35 cellular contexts compared by ENCODE assay signal in the genomic region with DNA sequence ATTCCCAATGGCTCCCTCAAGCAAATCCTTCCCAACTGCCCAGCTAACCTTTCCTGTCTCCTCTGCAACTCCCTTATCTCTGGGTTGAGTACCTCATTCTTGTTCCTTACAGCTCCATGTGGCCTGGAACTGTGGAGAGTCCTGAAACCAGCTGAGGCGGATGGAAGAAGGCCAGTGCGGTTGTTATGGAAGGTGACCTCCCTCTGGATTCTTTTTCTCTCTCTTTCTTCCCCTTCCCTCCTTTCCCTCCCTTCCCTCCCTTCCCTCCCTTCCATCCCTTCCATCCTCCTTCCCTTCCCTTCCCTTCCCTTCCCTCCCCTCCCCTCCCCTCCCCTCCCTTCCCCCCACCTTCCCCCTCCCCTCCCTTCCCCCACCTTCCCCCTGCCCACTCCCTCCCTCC. TPM values are rescaled to one million over a fixed set of nuclear protein-coding genes. Genes with fewer than 3 reads are reported as not detected.
"Had no signal": no experiment of that assay in that cellular context is flagged by ENCODE, and none has a peak within 500 bp of the region (broad histone marks: within the 10 kb centered on the region; RNA-seq: fewer than 3 reads in every experiment).

No MANE protein-coding gene starts in this region.

- H3K9me3 ChIP-seq: adrenal gland, body of pancreas, breast epithelium had no signal

- H3K27ac ChIP-seq: adrenal gland, body of pancreas, brain microvascular endothelial cell, breast epithelium, VCaP had no signal

- H3K36me3 Mint-ChIP-seq: activated CD4-positive, alpha-beta memory T cell treated with anti-CD3 and anti-CD28 coated beads for 36 hours; activated naive CD8-positive, alpha-beta T cell treated with anti-CD3 and anti-CD28 coated beads for 36 hours had no signal

- H3K4me1 Mint-ChIP-seq: activated B cell treated with CpG ODN at 0.5 μM for 24 hours had no signal

- H3K27ac Mint-ChIP-seq: activated B cell treated with CpG ODN at 0.5 μM for 24 hours; activated CD4-positive, alpha-beta memory T cell treated with anti-CD3 and anti-CD28 coated beads for 36 hours; activated CD4-positive, alpha-beta T cell treated with anti-CD3 and anti-CD28 coated beads, Interleukin-2, amount 10 ng/mL, durations not matched to agents 24 days and 14 days; activated CD8-positive, alpha-beta T cell treated with anti-CD3 and anti-CD28 coated beads for 36 hours; activated naive CD4-positive, alpha-beta T cell treated with anti-CD3 and anti-CD28 coated beads for 36 hours; activated naive CD4-positive, alpha-beta T cell treated with anti-CD3 and anti-CD28 coated beads, Interleukin-2, amount 50 U/mL, for 72 hours; activated naive CD8-positive, alpha-beta T cell treated with anti-CD3 and anti-CD28 coated beads for 36 hours; activated T-helper 17 cell treated with anti-CD3 and anti-CD28 coated beads, Interleukin-2, amount 50 U/mL, for 72 hours; T-helper 1 cell treated with Interleukin-12 subunit alpha and Interleukin-12 subunit beta and Interleukin-4 antibody, amounts not matched to agents 30 μg/mL and 1 μg/mL, for 36 hours; T-helper 2 cell treated with Interferon-gamma antibody and Interleukin-4, amounts not matched to agents 5 μg/mL and 100 μg/mL, for 36 hours had no signal

- DNase-seq: activated B cell treated with CpG ODN at 0.5 μM for 24 hours; activated CD4-positive, alpha-beta memory T cell treated with anti-CD3 and anti-CD28 coated beads for 36 hours; activated CD4-positive, alpha-beta T cell treated with anti-CD3 and anti-CD28 coated beads for 4 hours; activated CD4-positive, alpha-beta T cell treated with anti-CD3 and anti-CD28 coated beads, Interleukin-2, amount 10 ng/mL, durations not matched to agents 24 days and 14 days; activated CD4-positive, alpha-beta T cell treated with anti-CD3 and anti-CD28 coated beads, Interleukin-2, amount 50 U/mL, for 1 hour; activated CD4-positive, alpha-beta T cell treated with anti-CD3 and anti-CD28 coated beads, Interleukin-2, amount 50 U/mL, for 4 hours; activated CD4-positive, CD25-positive, alpha-beta regulatory T cell treated with anti-CD3 and anti-CD28 coated beads, Interleukin-2, amount 50 U/mL, for 72 hours; activated CD8-positive, alpha-beta memory T cell treated with anti-CD3 and anti-CD28 coated beads, Interleukin-2, amount 50 U/mL, for 4 hours; activated CD8-positive, alpha-beta T cell treated with anti-CD3 and anti-CD28 coated beads for 36 hours; activated effector memory CD4-positive, alpha-beta T cell treated with anti-CD3 and anti-CD28 coated beads, Interleukin-2, amount 50 U/mL, for 16 hours; activated gamma-delta T cell treated with Interleukin-2 at 50 U/mL for 16 hours; activated naive CD4-positive, alpha-beta T cell; activated naive CD4-positive, alpha-beta T cell treated with anti-CD3 and anti-CD28 coated beads for 36 hours; activated naive CD4-positive, alpha-beta T cell treated with anti-CD3 and anti-CD28 coated beads, Interleukin-2, amount 50 U/mL, for 16 hours; activated naive CD8-positive, alpha-beta T cell treated with anti-CD3 and anti-CD28 coated beads for 36 hours; activated T-cell treated with anti-CD3 and anti-CD28 coated beads for 4 hours; activated T-cell treated with anti-CD3 and anti-CD28 coated beads, Interleukin-2, amount 50 U/mL, for 1 hour; activated T-cell treated with anti-CD3 and anti-CD28 coated beads, Interleukin-2, amount 50 U/mL, for 48 hours; adrenal gland; amniotic stem cell; aorta; body of pancreas; brain microvascular endothelial cell; central memory CD4-positive, alpha-beta T cell; T-helper 1 cell; T-helper 2 cell; T-helper 9 cell had no signal

- ATAC-seq: activated CD8-positive, alpha-beta T cell treated with anti-CD3 and anti-CD28 coated beads for 36 hours; activated naive CD4-positive, alpha-beta T cell treated with anti-CD3 and anti-CD28 coated beads, Interleukin-2, amount 50 U/mL, for 72 hours; activated T-helper 17 cell treated with anti-CD3 and anti-CD28 coated beads, Interleukin-2, amount 50 U/mL, for 72 hours; body of pancreas had no signal

- H3K4me3 Mint-ChIP-seq: activated B cell treated with CpG ODN at 0.5 μM for 24 hours; activated CD4-positive, alpha-beta memory T cell treated with anti-CD3 and anti-CD28 coated beads for 36 hours; activated CD4-positive, alpha-beta T cell treated with anti-CD3 and anti-CD28 coated beads, Interleukin-2, amount 10 ng/mL, durations not matched to agents 24 days and 14 days; activated CD8-positive, alpha-beta T cell treated with anti-CD3 and anti-CD28 coated beads for 36 hours; activated naive CD4-positive, alpha-beta T cell treated with anti-CD3 and anti-CD28 coated beads for 36 hours; activated naive CD8-positive, alpha-beta T cell treated with anti-CD3 and anti-CD28 coated beads for 36 hours; activated T-helper 17 cell treated with anti-CD3 and anti-CD28 coated beads, Interleukin-2, amount 50 U/mL, for 72 hours; T-helper 1 cell treated with Interleukin-12 subunit alpha and Interleukin-12 subunit beta and Interleukin-4 antibody, amounts not matched to agents 30 μg/mL and 1 μg/mL, for 36 hours; T-helper 2 cell treated with Interferon-gamma antibody and Interleukin-4, amounts not matched to agents 5 μg/mL and 100 μg/mL, for 36 hours had no signal

- H3K4me3 ChIP-seq: adrenal gland, body of pancreas, breast epithelium had no signal

- H3K36me3 ChIP-seq: adrenal gland, brain microvascular endothelial cell, breast epithelium had no signal

- H3K27me3 Mint-ChIP-seq: activated CD4-positive, alpha-beta T cell treated with anti-CD3 and anti-CD28 coated beads, Interleukin-2, amount 10 ng/mL, durations not matched to agents 24 days and 14 days had no signal

- H3K27me3 ChIP-seq: adrenal gland, body of pancreas, brain microvascular endothelial cell, breast epithelium had no signal

- H3K9me3 Mint-ChIP-seq: activated B cell treated with CpG ODN at 0.5 μM for 24 hours; activated CD4-positive, alpha-beta memory T cell treated with anti-CD3 and anti-CD28 coated beads for 36 hours; activated naive CD8-positive, alpha-beta T cell treated with anti-CD3 and anti-CD28 coated beads for 36 hours; activated T-helper 17 cell treated with anti-CD3 and anti-CD28 coated beads, Interleukin-2, amount 50 U/mL, for 72 hours; T-helper 2 cell treated with Interferon-gamma antibody and Interleukin-4, amounts not matched to agents 5 μg/mL and 100 μg/mL, for 36 hours had no signal

- H3K4me1 ChIP-seq: adrenal gland, body of pancreas, breast epithelium had no signal

RNA-seq across cellular contexts. Expression of a gene that starts 45.1 kb away (rescaled TPM):
- total RNA-seq: activated B cell treated with CpG ODN at 0.5 μM for 24 hours; activated CD8-positive, alpha-beta memory T cell treated with anti-CD3 and anti-CD28 coated beads for 36 hours; activated CD8-positive, alpha-beta T cell treated with anti-CD3 and anti-CD28 coated beads for 36 hours; activated naive CD8-positive, alpha-beta T cell treated with anti-CD3 and anti-CD28 coated beads for 36 hours; adrenal gland; body of pancreas; breast epithelium; cerebellum had no signal
